ENCODE assay signal across 8 cellular contexts in the genomic region with DNA sequence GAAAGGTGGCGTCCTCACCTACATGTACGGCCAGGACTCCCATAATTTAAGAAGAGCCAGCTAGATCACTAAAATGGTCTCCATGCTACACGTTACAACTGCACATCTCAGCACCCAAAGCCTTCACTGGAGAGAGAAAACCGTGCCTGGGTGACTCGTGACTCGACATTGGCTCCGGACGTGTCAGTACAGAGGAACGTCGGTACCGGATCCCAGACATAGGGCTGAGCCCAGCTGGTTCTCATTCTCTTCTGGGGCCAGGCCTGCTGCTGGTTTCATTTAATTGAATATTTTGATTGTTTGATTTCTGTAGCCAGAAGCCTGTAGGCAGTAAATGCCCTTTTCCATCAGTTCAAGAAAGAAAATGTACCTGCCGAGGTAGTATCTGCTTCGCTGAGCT.
DNase-seq lines count a peak whose midpoint lies in the region; ATAC-seq and TF ChIP-seq lines count a peak whose summit lies in the region.

No MANE protein-coding gene starts in this region.

- no peak overlapping the region for H3K27ac Mint-ChIP-seq in T-helper 17 cell

- no peak overlapping the region for H3K4me3 Mint-ChIP-seq in T-helper 17 cell

- DNase-seq in AG09309 (ENCODE audit: low read depth) (peak; percentile 42), T-helper 17 cell (no peak), islet precursor cell (peak; percentile 63), NCI-H1105 treated with DMSO at 0.1 percent for 48 hours (lab: John Stamatoyannopoulos, UW) (no peak), NCI-H1694 treated with DMSO at 0.1 percent for 48 hours (lab: John Stamatoyannopoulos, UW) (no peak)
- no peak for DNase-seq in stimulated activated CD4-positive, alpha-beta T cell treated with anti-CD3 and anti-CD28 coated beads, Interleukin-2, amount 100 ng/mL, for 48 hours

- TF ChIP-seq CTCF in AG09309 (IDR thresholded peaks at IDR 0.05; ENCODE audit: control insufficient read depth, insufficient read depth, low read depth, low read length, missing control alignments): no peak

- H3K27me3 Mint-ChIP-seq in T-helper 17 cell: peaks cover 2% of the 10 kb centered on the region

- H3K4me1 Mint-ChIP-seq in T-helper 17 cell: peaks cover 10% of the 10 kb centered on the region

- ATAC-seq in GM19467 (IDR thresholded peaks at IDR 0.05; ENCODE audit: unreplicated experiment) (peak; percentile 5), T-helper 17 cell (peak; percentile 48), GM21381 (IDR thresholded peaks at IDR 0.05; ENCODE audit: unreplicated experiment) (no peak)

- no peaks in the 10 kb centered on the region for H3K9me3 ChIP-seq in T-helper 17 cell (ENCODE audit: control insufficient read depth, low read length, poor library complexity, severe bottlenecking)

- no peaks in the 10 kb centered on the region for H3K36me3 Mint-ChIP-seq in T-helper 17 cell (ENCODE audit: low read depth)

- no peak overlapping the region for H3K4me3 ChIP-seq in AG09309 (ENCODE audit: control insufficient read depth, low read depth, low read length)

Comparison
In these comparisons a context has a peak if more than half of its experiments do, and no peak if none do; other contexts are left out.
1. DNase-seq: peak in AG09309 (single experiment) and islet precursor cell (single experiment); none in T-helper 17 cell (0 of 3), stimulated activated CD4-positive, alpha-beta T cell treated with anti-CD3 and anti-CD28 coated beads, Interleukin-2, amount 100 ng/mL, for 48 hours (0 of 2), NCI-H1105 treated with DMSO at 0.1 percent for 48 hours (single experiment) and NCI-H1694 treated with DMSO at 0.1 percent for 48 hours (single experiment).